In the genomic region with DNA sequence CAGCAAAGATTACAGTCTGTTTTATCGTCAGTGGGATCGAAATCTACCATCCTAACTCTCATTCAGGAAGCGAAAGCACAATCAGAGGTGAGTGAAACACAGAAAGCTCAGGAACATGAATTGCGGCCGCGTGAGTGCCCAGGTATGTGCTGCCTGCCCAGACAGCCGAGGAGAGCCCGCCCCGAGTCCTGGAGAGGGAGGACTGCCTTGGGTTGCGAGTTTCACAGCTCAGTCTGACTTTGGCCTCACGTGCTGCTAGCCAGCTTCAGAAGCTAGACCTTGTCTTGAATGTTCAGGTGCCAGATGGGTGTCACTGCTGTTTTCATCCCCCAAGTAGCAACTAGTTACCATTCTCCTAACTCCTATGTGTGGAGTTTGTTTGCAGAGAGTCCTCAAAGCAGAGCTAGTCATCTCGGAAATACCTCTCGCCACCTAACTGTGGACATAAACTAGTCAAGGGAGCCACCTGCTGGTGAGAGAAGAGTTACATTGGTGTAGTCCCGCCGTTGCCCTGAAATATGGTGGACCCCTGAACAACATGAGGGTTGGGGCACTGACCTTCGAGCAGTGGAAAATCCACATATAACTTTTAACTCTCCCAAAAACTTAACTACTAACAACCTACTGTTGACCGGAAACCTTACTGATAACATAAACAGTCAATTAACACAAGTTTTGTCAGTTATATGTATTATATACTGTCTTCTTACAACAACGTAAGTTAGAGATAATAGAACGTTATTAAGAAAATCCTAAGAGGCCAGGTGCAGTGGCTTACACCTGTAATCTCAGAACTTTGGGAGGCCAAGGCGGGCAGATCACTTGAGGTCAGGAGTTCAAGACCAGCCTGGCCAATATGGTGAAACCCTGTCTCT, we compare ENCODE assay signal across 8 cellular contexts.
A peak's percentile ranks its signal among the peaks of the same experiment; 100 is the strongest.
DNase-seq lines count a peak whose midpoint lies in the region; ATAC-seq and TF ChIP-seq lines count a peak whose summit lies in the region.

No MANE protein-coding gene starts in this region.

- H3K4me3 Mint-ChIP-seq in activated T-cell treated with anti-CD3 and anti-CD28 coated beads, Interleukin-2, amount 50 U/mL, for 24 hours, result no peak overlapping the region

- H3K27me3 Mint-ChIP-seq in activated T-cell treated with anti-CD3 and anti-CD28 coated beads, Interleukin-2, amount 50 U/mL, for 24 hours, result no peaks in the 10 kb centered on the region

- H3K4me1 Mint-ChIP-seq in activated T-cell treated with anti-CD3 and anti-CD28 coated beads, Interleukin-2, amount 50 U/mL, for 24 hours (ENCODE audit: low read depth), result peaks cover 6% of the 10 kb centered on the region

- H3K27me3 ChIP-seq in H7 (ENCODE audit: control insufficient read depth, insufficient read depth, low read length) (no peaks in the 10 kb centered on the region), Panc1 (ENCODE audit: control insufficient read depth, insufficient read depth, low read length) (no peaks in the 10 kb centered on the region), thyroid gland (no peaks in the 10 kb centered on the region)

- POLR2A ChIA-PET in Panc1 (lab: Charles Lee), result no interaction called here

- DNase-seq in GM03348 (ENCODE audit: low spot score) (peak; percentile 84), H7 (peak; percentile 88), Panc1 (ENCODE audit: low read depth, low spot score) (peak; percentile 61), fibroblast of pulmonary artery (ENCODE audit: low read depth) (peak; percentile 84), non-pigmented ciliary epithelial cell (ENCODE audit: low read depth) (peak; percentile 59), thyroid gland (peak; percentile 66 to 70)
- peak; percentile 55 for DNase-seq in activated T-cell treated with anti-CD3 and anti-CD28 coated beads, Interleukin-2, amount 50 U/mL, for 24 hours

- WGBS in thyroid gland, 2 donors, result 55 to 58% methylated on average over 20 of the region's 20 CpGs

- CTCF ChIA-PET in Panc1 (lab: Charles Lee), result interaction anchor here (0.6 to 0.9 kb wide), 4 partner anchors 12 to 268 kb away, joined by 3 to 6 read pairs (median 4); no protein-coding TSS in a partner anchor

- intact Hi-C loops in Panc1 (cut with micrococcal nuclease; ENCODE audit: unreplicated experiment), result loop anchor here (2.0 kb wide), 1 partner anchor 268 kb away; no protein-coding TSS in a partner anchor
- intact Hi-C loops in thyroid gland (cut with DNase I), result loop anchor here (5.0 kb wide), 2 partner anchors 266 to 511 kb away; no protein-coding TSS in a partner anchor

- H3K36me3 ChIP-seq in H7 (replicated peaks; ENCODE audit: control insufficient read depth, insufficient read depth, low read length) (peaks cover 6% of the 10 kb centered on the region), Panc1 (ENCODE audit: control insufficient read depth, insufficient read depth, low read length) (no peaks in the 10 kb centered on the region), thyroid gland (no peaks in the 10 kb centered on the region)

- no peak for TF ChIP-seq POLR2A in thyroid gland (IDR thresholded peaks at IDR 0.05)

- no peaks in the 10 kb centered on the region for H3K9me3 ChIP-seq in Panc1 (ENCODE audit: control insufficient read depth, insufficient read depth, low read depth, low read length)
- no peaks in the 10 kb centered on the region for H3K9me3 ChIP-seq in thyroid gland

- peaks cover 8% of the 10 kb centered on the region for H3K36me3 Mint-ChIP-seq in activated T-cell treated with anti-CD3 and anti-CD28 coated beads, Interleukin-2, amount 50 U/mL, for 24 hours (ENCODE audit: low read depth)

- H3K4me3 ChIP-seq in H7 (ENCODE audit: insufficient read depth, low read depth, low read length) (no peak overlapping the region), Panc1 (ENCODE audit: low read depth in 2 of 2, low read length in 2 of 2) (no peak overlapping the region), fibroblast of pulmonary artery (replicated peaks; ENCODE audit: low read depth, low read length) (no peak overlapping the region), thyroid gland (replicated peaks in 1 of 3) (no peak overlapping the region)

- H3K9me3 Mint-ChIP-seq in activated T-cell treated with anti-CD3 and anti-CD28 coated beads, Interleukin-2, amount 50 U/mL, for 24 hours, result no peaks in the 10 kb centered on the region

- in situ Hi-C loops in Panc1 (cut with HindIII; ENCODE audit: low pct_unique_long_range_greater_than_20kb, low sequenced_read_pairs), result no loop called here

- TF ChIP-seq CTCF in LNCAP (IDR thresholded peaks at IDR 0.05) (peak; percentile 84), Panc1 (IDR thresholded peaks at IDR 0.05) (peak; percentile 86), fibroblast of pulmonary artery (IDR thresholded peaks at IDR 0.05; ENCODE audit: low read length, missing control alignments) (peak; percentile 70), thyroid gland (IDR thresholded peaks at IDR 0.05) (peak; percentile 40 to 92 (median 76))

- peak; percentile 92 for ATAC-seq in Panc1

- no TSS peak for BruUV-seq in Panc1 (replicated peaks; lab: Mats Ljungman, UMichigan)

- H3K4me1 ChIP-seq in Panc1 (ENCODE audit: control insufficient read depth, insufficient read depth, low read length) (no peaks in the 10 kb centered on the region), thyroid gland (peaks cover 0 to 5% of the 10 kb centered on the region in 2 donors)

- no peak overlapping the region for H3K27ac ChIP-seq in Panc1 (ENCODE audit: low read length)
- no peak overlapping the region for H3K27ac ChIP-seq in thyroid gland

- H3K27ac Mint-ChIP-seq in activated T-cell treated with anti-CD3 and anti-CD28 coated beads, Interleukin-2, amount 50 U/mL, for 24 hours, result peak overlapping the region; percentile 45
